In genomic region chr1:34419662-34420061, GRCh38 we compare ENCODE assay signal across 16 cellular contexts.
DNase-seq lines count a peak whose midpoint lies in the region; TF ChIP-seq lines count a peak whose summit lies in the region.
"Had no signal": no experiment of that assay in that cellular context is flagged by ENCODE, and none has a peak within 500 bp of the region (broad histone marks: within the 10 kb centered on the region; RNA-seq: fewer than 3 reads in every experiment).

No MANE protein-coding gene starts in this region.

- H3K9ac ChIP-seq in NT2/D1 (ENCODE audit: insufficient read length, low read depth) = no peak overlapping the region
- no peak overlapping the region for H3K9ac ChIP-seq in colonic mucosa (ENCODE audit: low read depth in 2 of 2, low read length in 2 of 2)
- H3K9ac ChIP-seq: KMS-11 had no signal

- no peaks in the 10 kb centered on the region for H3K9me3 ChIP-seq in NT2/D1 (ENCODE audit: insufficient read depth, low read length)
- H3K9me3 ChIP-seq in colonic mucosa = no peaks in the 10 kb centered on the region
- H3K9me3 ChIP-seq: heart left ventricle, pancreas had no signal

- TF ChIP-seq CTCF in AG04449 (IDR thresholded peaks at IDR 0.05; ENCODE audit: insufficient read depth, low read length, missing control alignments) (peak; percentile 39), glutamatergic neuron (IDR thresholded peaks at IDR 0.05; ENCODE audit: partially characterized antibody, unreplicated experiment) (no peak), colonic mucosa (IDR thresholded peaks at IDR 0.05) (no peak), dorsolateral prefrontal cortex (IDR thresholded peaks at IDR 0.05 in 54 of 56, conservative IDR thresholded peaks at IDR 0.05 in 2 of 56; ENCODE audit: low read depth in 1 of 56, partially characterized antibody in 56 of 56) (peak in 3 of 56 donors; percentile 10 to 24 (median 17))

- H3K36me3 ChIP-seq in NT2/D1 (ENCODE audit: insufficient read depth, insufficient read length, low read length) (no peaks in the 10 kb centered on the region), colonic mucosa (no peaks in the 10 kb centered on the region)
- H3K36me3 ChIP-seq: heart left ventricle, pancreas had no signal

- no peak overlapping the region for H3K27ac Mint-ChIP-seq in glutamatergic neuron (ENCODE audit: unreplicated experiment)
- H3K27ac Mint-ChIP-seq: activated B cell treated with CpG ODN at 0.5 μM for 24 hours; CD4-positive, CD25-positive, alpha-beta regulatory T cell; memory B cell had no signal

- H3K4me1 Mint-ChIP-seq in glutamatergic neuron (ENCODE audit: low read depth, unreplicated experiment) = peaks cover 5% of the 10 kb centered on the region
- H3K4me1 Mint-ChIP-seq: activated B cell treated with CpG ODN at 0.5 μM for 24 hours; CD4-positive, CD25-positive, alpha-beta regulatory T cell; memory B cell had no signal

- peaks cover 4% of the 10 kb centered on the region for H3K4me1 ChIP-seq in NT2/D1 (ENCODE audit: insufficient read depth, insufficient read length)
- no peaks in the 10 kb centered on the region for H3K4me1 ChIP-seq in colonic mucosa
- H3K4me1 ChIP-seq: heart left ventricle, pancreas had no signal

- H3K36me3 Mint-ChIP-seq in glutamatergic neuron (ENCODE audit: unreplicated experiment) = no peaks in the 10 kb centered on the region
- H3K36me3 Mint-ChIP-seq: CD4-positive, CD25-positive, alpha-beta regulatory T cell; memory B cell had no signal

- peaks cover 2% of the 10 kb centered on the region for H3K9me3 Mint-ChIP-seq in glutamatergic neuron (ENCODE audit: unreplicated experiment)
- H3K9me3 Mint-ChIP-seq: activated B cell treated with CpG ODN at 0.5 μM for 24 hours; activated T-cell treated with anti-CD3 and anti-CD28 coated beads, Interleukin-2, amount 50 U/mL, for 4 hours; memory B cell had no signal

- no peak for DNase-seq in AG04449 (ENCODE audit: low read depth, low spot score)
- DNase-seq in ELF-1 (ENCODE audit: low read depth, low spot score) = peak; percentile 49
- DNase-seq in NT2/D1 (ENCODE audit: low read depth, low spot score) = peak; percentile 64
- peak; percentile 38 for DNase-seq in glutamatergic neuron
- no peak for DNase-seq in colonic mucosa
- no peak for DNase-seq in putamen (ENCODE audit: low spot score)
- DNase-seq in dorsolateral prefrontal cortex = no peak
- no peak for DNase-seq in HuH-7 (ENCODE audit: low spot score)
- DNase-seq: activated B cell treated with CpG ODN at 0.5 μM for 24 hours; activated T-cell treated with anti-CD3 and anti-CD28 coated beads, Interleukin-2, amount 50 U/mL, for 4 hours; CD4-positive, CD25-positive, alpha-beta regulatory T cell; pancreas; Right ventricle myocardium superior had no signal

- H3K27me3 ChIP-seq in NT2/D1 (ENCODE audit: insufficient read depth, insufficient read length) (no peaks in the 10 kb centered on the region), colonic mucosa (no peaks in the 10 kb centered on the region), dorsolateral prefrontal cortex (peaks cover 0 to 10% (median 0%) of the 10 kb centered on the region in 45 donors)
- H3K27me3 ChIP-seq: pancreas had no signal

- CTCF ChIA-PET in AG04449 (lab: Yijun Ruan, JAX) = interaction anchor here (0.9 to 2.5 kb wide), 2 partner anchors 684 to 787 kb away, joined by 3 to 12 read pairs; no protein-coding TSS in a partner anchor

- no peak overlapping the region for H3K27ac ChIP-seq in colonic mucosa
- H3K27ac ChIP-seq in dorsolateral prefrontal cortex = no peak overlapping the region
- H3K27ac ChIP-seq: heart left ventricle, KMS-11, pancreas had no signal

- H3K4me3 ChIP-seq in AG04449 (ENCODE audit: low read depth, low read length) (no peak overlapping the region), NT2/D1 (ENCODE audit: insufficient read length, low read depth) (no peak overlapping the region), colonic mucosa (no peak overlapping the region), dorsolateral prefrontal cortex (no peak overlapping the region)
- H3K4me3 ChIP-seq: heart left ventricle, pancreas had no signal

- H3K4me3 Mint-ChIP-seq in glutamatergic neuron (ENCODE audit: unreplicated experiment) = no peak overlapping the region
- H3K4me3 Mint-ChIP-seq: activated B cell treated with CpG ODN at 0.5 μM for 24 hours; activated T-cell treated with anti-CD3 and anti-CD28 coated beads, Interleukin-2, amount 50 U/mL, for 4 hours; CD4-positive, CD25-positive, alpha-beta regulatory T cell; memory B cell had no signal

- H3K27me3 Mint-ChIP-seq in glutamatergic neuron (ENCODE audit: unreplicated experiment) = no peaks in the 10 kb centered on the region

- POLR2A ChIA-PET in AG04449 (lab: Yijun Ruan, JAX) = no interaction called here

- intact Hi-C loops in colonic mucosa (cut with DNase I) = no loop called here
- intact Hi-C loops in dorsolateral prefrontal cortex (cut with DNase I) = loop anchor here in 1 of 2 donors (5.0 kb wide), 1 partner anchor 53 kb away; no protein-coding TSS in a partner anchor

Comparison
In these comparisons a context has a peak if more than half of its experiments do, and no peak if none do; other contexts are left out.
1. DNase-seq: peak in ELF-1 (single experiment), NT2/D1 (single experiment) and glutamatergic neuron (single experiment); none in AG04449 (single experiment), colonic mucosa (single experiment), putamen (single experiment), dorsolateral prefrontal cortex (0 of 10) and HuH-7 (single experiment).